In genomic region chr5:126129431-126129830, GRCh38 we compare ENCODE assay signal across 15 cellular contexts.
DNase-seq lines count a peak whose midpoint lies in the region; ATAC-seq, FAIRE-seq and TF ChIP-seq lines count a peak whose summit lies in the region.
"Had no signal": no experiment of that assay in that cellular context is flagged by ENCODE, and none has a peak within 500 bp of the region (broad histone marks: within the 10 kb centered on the region; RNA-seq: fewer than 3 reads in every experiment).

No MANE protein-coding gene starts in this region.

- no peak overlapping the region for H3K4me3 ChIP-seq in MM.1S (ENCODE audit: low read length)
- no peak overlapping the region for H3K4me3 ChIP-seq in GM12878
- H3K4me3 ChIP-seq in WERI-Rb-1 (ENCODE audit: low read depth, low read length) = no peak overlapping the region
- H3K4me3 ChIP-seq: HAP-1 had no signal

- CTCF ChIA-PET in GM12878 (lab: Yijun Ruan, JAX) = no interaction called here

- H3K79me2 ChIP-seq in MM.1S (ENCODE audit: low read length) = no peaks in the 10 kb centered on the region
- H3K79me2 ChIP-seq in GM12878 (ENCODE audit: control insufficient read depth, insufficient read depth, low read length) = no peaks in the 10 kb centered on the region

- no peaks in the 10 kb centered on the region for H3K27me3 ChIP-seq in MM.1S (replicated peaks; ENCODE audit: insufficient read depth, low read length)
- no peaks in the 10 kb centered on the region for H3K27me3 ChIP-seq in GM12878 (replicated peaks in 1 of 2; ENCODE audit: control insufficient read depth in 2 of 2, insufficient read depth in 2 of 2, low read length in 1 of 2)
- H3K27me3 ChIP-seq in foreskin keratinocyte = no peaks in the 10 kb centered on the region
- no peaks in the 10 kb centered on the region for H3K27me3 ChIP-seq in WERI-Rb-1 (ENCODE audit: insufficient read depth, low read depth, severe bottlenecking)

- H3K9me2 ChIP-seq in MM.1S (replicated peaks; ENCODE audit: insufficient read depth, low read length) = no peaks in the 10 kb centered on the region

- FAIRE-seq in GM12878 (lab: Jason Lieb, UNC) = no peak
- FAIRE-seq: H1 had no signal

- in situ Hi-C loops in GM12878 (cut with MboI) = no loop called here

- POLR2A ChIA-PET in GM12878 (lab: Charles Lee) = no interaction called here

- no peak for ATAC-seq in GM12878
- ATAC-seq in foreskin keratinocyte = no peak

- WGBS in GM12878 (ENCODE audit: insufficient coverage, insufficient replicate concordance, low lambda C conversion rate, missing lambda C conversion rate) = 34% methylated on average over 2 of the region's 2 CpGs

- SMC1A ChIA-PET in GM12878 (lab: Charles Lee; ENCODE audit: uncharacterized antibody, unreplicated experiment) = no interaction called here

- no peaks in the 10 kb centered on the region for H3F3A ChIP-seq in MM.1S (ENCODE audit: insufficient read depth, low read length)

- TF ChIP-seq EP300 in GM12878 (IDR thresholded peaks at IDR 0.05; ENCODE audit: borderline replicate concordance in 1 of 2, control insufficient read depth in 1 of 2, low read depth in 2 of 2, low read length in 2 of 2) = no peak

- H3K4me1 ChIP-seq in MM.1S (ENCODE audit: low read length) (no peaks in the 10 kb centered on the region), GM12878 (ENCODE audit: control insufficient read depth, insufficient read depth, low read length) (no peaks in the 10 kb centered on the region), foreskin keratinocyte (peaks cover 7% of the 10 kb centered on the region)
- H3K4me1 ChIP-seq: Caco-2 had no signal

- no peak overlapping the region for H2AFZ ChIP-seq in MM.1S (ENCODE audit: low read length)
- no peak overlapping the region for H2AFZ ChIP-seq in GM12878 (ENCODE audit: control insufficient read depth, low read depth, low read length)

- H3K4me2 ChIP-seq in MM.1S (ENCODE audit: low read depth, low read length) = no peak overlapping the region
- H3K4me2 ChIP-seq in GM12878 (ENCODE audit: control insufficient read depth, insufficient read depth) = no peak overlapping the region

- H3K27ac ChIP-seq in MM.1S (ENCODE audit: low read length) (no peak overlapping the region), GM12878 (ENCODE audit: control insufficient read depth, insufficient read depth) (no peak overlapping the region), foreskin keratinocyte (no peak overlapping the region), WERI-Rb-1 (no peak overlapping the region)
- H3K27ac ChIP-seq: 22Rv1 had no signal

- H3K9ac ChIP-seq in MM.1S (ENCODE audit: low read length) (no peak overlapping the region), GM12878 (ENCODE audit: control insufficient read depth, insufficient read depth, low read length) (no peak overlapping the region)

- TF ChIP-seq POLR2A in GM12878 (IDR thresholded peaks at IDR 0.05; ENCODE audit: low read depth, low read length) = no peak

- no peaks in the 10 kb centered on the region for H3K36me3 ChIP-seq in MM.1S (replicated peaks; ENCODE audit: insufficient read depth, low read length)
- H3K36me3 ChIP-seq in GM12878 (ENCODE audit: control insufficient read depth in 2 of 2, insufficient read depth in 2 of 2, low read length in 1 of 2) = no peaks in the 10 kb centered on the region
- H3K36me3 ChIP-seq in WERI-Rb-1 = no peaks in the 10 kb centered on the region
- H3K36me3 ChIP-seq: HAP-1 had no signal

- H4K20me1 ChIP-seq in MM.1S (ENCODE audit: insufficient read depth, low read length) = no peaks in the 10 kb centered on the region
- no peaks in the 10 kb centered on the region for H4K20me1 ChIP-seq in GM12878 (ENCODE audit: control insufficient read depth, insufficient read depth)

- intact Hi-C loops in GM12878 (cut with micrococcal nuclease; ENCODE audit: unreplicated experiment) = no loop called here

- H3K9me3 ChIP-seq in MM.1S (replicated peaks; ENCODE audit: insufficient read depth, low read length) = no peaks in the 10 kb centered on the region
- no peaks in the 10 kb centered on the region for H3K9me3 ChIP-seq in GM12878 (replicated peaks; ENCODE audit: control insufficient read depth, insufficient read depth, low read length)
- no peaks in the 10 kb centered on the region for H3K9me3 ChIP-seq in WERI-Rb-1 (ENCODE audit: severe bottlenecking)
- H3K9me3 ChIP-seq: Caco-2, HAP-1 had no signal

- TF ChIP-seq CTCF in MM.1S (IDR thresholded peaks at IDR 0.05; ENCODE audit: low read length) (peak; percentile 8; the same call in 1 of the 2 replicates), GM12878 (IDR thresholded peaks at IDR 0.05 in 2 of 3, conservative IDR thresholded peaks at IDR 0.05 in 1 of 3; ENCODE audit: control insufficient read depth in 2 of 3, extremely low read depth in 1 of 3, insufficient read depth in 1 of 3, low read depth in 3 of 3, low read length in 3 of 3) (no peak; a peak in 1 of 6 replicates), foreskin keratinocyte (conservative IDR thresholded peaks at IDR 0.05) (peak; percentile 45), WERI-Rb-1 (IDR thresholded peaks at IDR 0.05; ENCODE audit: low read depth, low read length) (no peak)

- 0 out of 2 replicates have a peak, but pooled peaks have one; percentile 13 for TF ChIP-seq RAD21 in GM12878 (IDR thresholded peaks at IDR 0.05; ENCODE audit: insufficient read depth, low read depth, low read length)

- BruUV-seq in GM12878 (replicated peaks; lab: Mats Ljungman, UMichigan) = no TSS peak

- RAD21 ChIA-PET in GM12878 (lab: Charles Lee; ENCODE audit: unreplicated experiment) = no interaction called here

- DNase-seq in DMS53 (lab: John Stamatoyannopoulos, UW) (peak; percentile 16), DMS53 treated with DMSO at 0.1 percent for 48 hours (lab: John Stamatoyannopoulos, UW; ENCODE audit: unreplicated experiment) (no peak), MM.1S (no peak), GM12878 (ENCODE audit: low read depth, low spot score) (no peak), foreskin keratinocyte (no peak), DMS153 treated with DMSO at 0.1 percent for 48 hours (lab: John Stamatoyannopoulos, UW; ENCODE audit: unreplicated experiment) (no peak), SK-N-DZ (ENCODE audit: low spot score) (no peak), WERI-Rb-1 (no peak)
- DNase-seq: Caco-2; CD8-positive, alpha-beta memory T cell; DMS79; HFFc6 had no signal

TF ChIP-seq in GM12878, 131 proteins besides CTCF, POLR2A, EP300 and RAD21 (continues in another document):
- no peak for TF ChIP-seq MEF2A (IDR thresholded peaks at IDR 0.05; ENCODE audit: insufficient read depth, low read depth, low read length)
- TF ChIP-seq RB1 (IDR thresholded peaks at IDR 0.05; ENCODE audit: borderline replicate concordance) = no peak
- TF ChIP-seq SKIL (IDR thresholded peaks at IDR 0.05; ENCODE audit: low read depth, poor library complexity, severe bottlenecking) = no peak
- TF ChIP-seq NFXL1 (IDR thresholded peaks at IDR 0.05; ENCODE audit: borderline replicate concordance) = no peak
- no peak for TF ChIP-seq BRCA1 (IDR thresholded peaks at IDR 0.05; ENCODE audit: low read depth, low read length)
- TF ChIP-seq RUNX3 (IDR thresholded peaks at IDR 0.05; ENCODE audit: low read length) = no peak
- TF ChIP-seq ETV6 (conservative IDR thresholded peaks at IDR 0.05 in 1 of 2, IDR thresholded peaks at IDR 0.05 in 1 of 2; ENCODE audit: borderline replicate concordance in 1 of 2, low read depth in 1 of 2) = no peak
- no peak for TF ChIP-seq RCOR1 (conservative IDR thresholded peaks at IDR 0.05; ENCODE audit: low read depth, low read length)
- no peak for TF ChIP-seq ATF2 (IDR thresholded peaks at IDR 0.05; ENCODE audit: low read length)
- TF ChIP-seq TARDBP (IDR thresholded peaks at IDR 0.05; ENCODE audit: borderline replicate concordance) = no peak
- TF ChIP-seq SREBF2 (IDR thresholded peaks at IDR 0.05; ENCODE audit: low read length) = no peak

Comparison
In these comparisons a context has a peak if more than half of its experiments do, and no peak if none do; other contexts are left out.
1. CTCF ChIP-seq: peak in MM.1S (single experiment) and foreskin keratinocyte (single experiment); none in GM12878 (0 of 3) and WERI-Rb-1 (single experiment).